19 cellular contexts compared by ENCODE assay signal in the genomic region with DNA sequence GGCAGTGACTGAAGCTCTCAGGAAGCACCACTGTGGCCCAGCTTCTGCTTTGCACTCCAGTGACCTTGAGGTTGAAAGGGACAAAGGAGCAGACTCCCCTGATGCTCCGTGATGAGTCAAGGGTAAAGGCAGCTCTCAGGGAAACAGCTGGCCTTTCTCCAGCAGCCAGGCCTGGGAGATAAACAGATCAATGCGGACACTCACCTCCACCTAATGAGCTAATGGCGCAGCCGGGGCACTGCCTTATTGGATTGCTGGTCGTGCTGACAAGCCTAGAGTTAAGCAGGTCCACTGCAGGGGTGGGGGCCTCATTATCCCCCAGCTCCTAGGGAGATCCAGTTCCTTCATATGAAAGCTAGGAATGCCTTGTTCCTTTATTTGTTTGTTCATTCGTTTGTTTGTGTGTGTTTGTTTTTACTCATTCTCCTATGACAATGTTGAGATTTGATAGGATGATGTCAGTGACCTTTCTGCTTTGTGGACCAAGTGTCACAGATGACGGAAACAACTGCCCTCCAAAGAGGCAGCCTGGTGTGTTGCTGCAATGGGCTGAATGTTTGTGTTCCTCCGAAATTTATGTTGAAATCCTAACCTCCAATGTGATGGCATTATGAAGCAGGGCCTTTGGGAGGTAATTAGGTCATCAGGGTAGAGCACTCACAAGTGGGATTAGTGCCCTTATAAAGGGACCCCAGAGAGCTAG.
DNase-seq lines count a peak whose midpoint lies in the region; ATAC-seq and TF ChIP-seq lines count a peak whose summit lies in the region.
"Had no signal": no experiment of that assay in that cellular context is flagged by ENCODE, and none has a peak within 500 bp of the region (broad histone marks: within the 10 kb centered on the region; RNA-seq: fewer than 3 reads in every experiment).

No MANE protein-coding gene starts in this region.

- H3K36me3 Mint-ChIP-seq in mesothelial cell of epicardium = no peaks in the 10 kb centered on the region
- no peaks in the 10 kb centered on the region for H3K36me3 Mint-ChIP-seq in immature natural killer cell
- H3K36me3 Mint-ChIP-seq: brain, IgD-negative memory B cell had no signal

- H3K36me3 ChIP-seq in BE2C = no peaks in the 10 kb centered on the region
- no peaks in the 10 kb centered on the region for H3K36me3 ChIP-seq in MG63
- H3K36me3 ChIP-seq: heart right ventricle, vagina had no signal

- H3K4me3 Mint-ChIP-seq in mesothelial cell of epicardium (no peak overlapping the region), immature natural killer cell (no peak overlapping the region)
- H3K4me3 Mint-ChIP-seq: brain; dendritic cell treated with granulocyte-macrophage colony-stimulating factor and Interleukin-4, amounts not matched to agents 40 ng/mL and 50 ng/mL, for 4 days; IgD-negative memory B cell had no signal

- H3K4me1 ChIP-seq in BE2C = peaks cover 29% of the 10 kb centered on the region
- H3K4me1 ChIP-seq: heart right ventricle, vagina had no signal

- H3K27me3 Mint-ChIP-seq in mesothelial cell of epicardium (ENCODE audit: low read depth) (no peaks in the 10 kb centered on the region), immature natural killer cell (ENCODE audit: low read depth in 3 of 3) (peaks cover 0 to under 1% (median 0%) of the 10 kb centered on the region in 3 donors)
- H3K27me3 Mint-ChIP-seq: brain, IgD-negative memory B cell had no signal

- no peak for ATAC-seq in HG02678 (IDR thresholded peaks at IDR 0.05; ENCODE audit: unreplicated experiment)
- ATAC-seq: esophagus mucosa, heart right ventricle had no signal

- no peak for TF ChIP-seq CTCF in BE2C (IDR thresholded peaks at IDR 0.05; ENCODE audit: low read depth, low read length)
- no peak for TF ChIP-seq CTCF in mesothelial cell of epicardium (IDR thresholded peaks at IDR 0.05; ENCODE audit: unreplicated experiment)

- H3K4me3 ChIP-seq in BE2C (ENCODE audit: low read depth, low read length) (no peak overlapping the region), MG63 (no peak overlapping the region)
- H3K4me3 ChIP-seq: heart right ventricle, vagina had no signal

- DNase-seq in BE2C = peak; percentile 86
- peak; percentile 1 for DNase-seq in MG63
- DNase-seq in NCI-H774 (lab: John Stamatoyannopoulos, UW) = peak; percentile 56
- DNase-seq in islet precursor cell = peak; percentile 76
- DNase-seq in mesothelial cell of epicardium (ENCODE audit: low spot score in 2 of 2, unreplicated experiment in 2 of 2) = no peak
- DNase-seq in immature natural killer cell = no peak
- DNase-seq in SIG-M5 treated with dmso at 0.1 percent for 504 hours (lab: John Stamatoyannopoulos, UW; ENCODE audit: unreplicated experiment) = no peak
- DNase-seq: activated CD8-positive, alpha-beta memory T cell treated with anti-CD3 and anti-CD28 coated beads, Interleukin-2, amount 50 U/mL, for 48 hours; activated naive CD4-positive, alpha-beta T cell treated with Interleukin-2 at 50 U/mL for 16 hours; heart right ventricle; kidney glomerular epithelial cell; NCI-H1105; stimulated activated CD4-positive, alpha-beta T cell treated with anti-CD3 and anti-CD28 coated beads, Interleukin-12 subunit alpha, Interleukin-12 subunit beta, amount 100 ng/mL, for 4 hours had no signal

- no peaks in the 10 kb centered on the region for H3K9me3 ChIP-seq in BE2C
- no peaks in the 10 kb centered on the region for H3K9me3 ChIP-seq in MG63
- H3K9me3 ChIP-seq: heart right ventricle, vagina had no signal

- H3K9me3 Mint-ChIP-seq in mesothelial cell of epicardium (no peaks in the 10 kb centered on the region), immature natural killer cell (no peaks in the 10 kb centered on the region)
- H3K9me3 Mint-ChIP-seq: dendritic cell treated with granulocyte-macrophage colony-stimulating factor and Interleukin-4, amounts not matched to agents 40 ng/mL and 50 ng/mL, for 4 days; IgD-negative memory B cell had no signal

- no peak overlapping the region for H3K27ac Mint-ChIP-seq in mesothelial cell of epicardium
- H3K27ac Mint-ChIP-seq in immature natural killer cell = no peak overlapping the region
- H3K27ac Mint-ChIP-seq: brain; dendritic cell treated with granulocyte-macrophage colony-stimulating factor and Interleukin-4, amounts not matched to agents 40 ng/mL and 50 ng/mL, for 4 days; IgD-negative memory B cell had no signal

- H3K27me3 ChIP-seq in BE2C (no peaks in the 10 kb centered on the region), MG63 (no peaks in the 10 kb centered on the region)
- H3K27me3 ChIP-seq: heart right ventricle, vagina had no signal

- H3K4me1 Mint-ChIP-seq in mesothelial cell of epicardium (no peaks in the 10 kb centered on the region), immature natural killer cell (no peaks in the 10 kb centered on the region)

Comparison
In these comparisons a context has a peak if more than half of its experiments do, and no peak if none do; other contexts are left out.
1. DNase-seq: peak in BE2C (single experiment), MG63 (single experiment), NCI-H774 (single experiment) and islet precursor cell (single experiment); none in mesothelial cell of epicardium (0 of 2), immature natural killer cell (0 of 3) and SIG-M5 treated with dmso at 0.1 percent for 504 hours (single experiment).